29 cellular contexts compared by ENCODE assay signal in the genomic region with DNA sequence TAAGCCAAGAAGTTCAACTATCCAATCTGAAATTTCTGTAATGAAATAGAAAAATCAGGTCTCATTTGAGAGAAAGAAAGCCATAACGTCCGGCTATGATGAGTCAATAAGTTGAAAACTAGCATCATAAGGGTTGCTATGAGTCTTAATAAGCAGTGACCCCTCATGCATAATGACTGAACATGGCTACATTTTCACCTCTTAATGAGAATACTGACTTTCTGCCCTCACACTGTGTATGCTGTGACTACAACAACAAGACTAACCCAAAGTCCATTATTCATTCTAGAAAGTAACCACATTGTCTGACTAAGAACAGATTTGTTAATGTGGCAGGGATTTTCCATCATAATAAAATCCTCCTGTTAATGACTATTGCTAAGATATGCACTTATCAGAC.
"Had no signal": no experiment of that assay in that cellular context is flagged by ENCODE, and none has a peak within 500 bp of the region (broad histone marks: within the 10 kb centered on the region; RNA-seq: fewer than 3 reads in every experiment).

No MANE protein-coding gene starts in this region.

- H3K4me3 Mint-ChIP-seq: activated CD4-positive, alpha-beta T cell treated with anti-CD3 and anti-CD28 coated beads for 36 hours; activated naive CD4-positive, alpha-beta T cell treated with anti-CD3 and anti-CD28 coated beads, Interleukin-2, amount 10 ng/mL, durations not matched to agents 7 days and 5 days; activated naive CD8-positive, alpha-beta T cell treated with anti-CD3 and anti-CD28 coated beads, Interleukin-2, amount 10 ng/mL, durations not matched to agents 7 days and 5 days; central memory CD8-positive, alpha-beta T cell; dendritic cell treated with granulocyte-macrophage colony-stimulating factor and Interleukin-4, amounts not matched to agents 40 ng/mL and 50 ng/mL, for 4 days; endodermal cell; memory B cell; naive thymus-derived CD8-positive, alpha-beta T cell; neural crest cell; stimulated activated effector memory CD8-positive, alpha-beta T cell treated with anti-CD3 and anti-CD28 coated beads, Interleukin-12 subunit alpha, Interleukin-12 subunit beta, amount 100 ng/mL, for 72 hours; stimulated activated naive CD8-positive, alpha-beta T cell treated with anti-CD3 and anti-CD28 coated beads, Interleukin-15, Interleukin-2, amounts not matched to agents 100 ng/mL and 50 ng/mL, for 24 hours; T-helper 2 cell treated with Interferon-gamma antibody and Interleukin-4, amounts not matched to agents 5 μg/mL and 100 μg/mL, for 36 hours had no signal

- H3K4me1 Mint-ChIP-seq: activated CD4-positive, alpha-beta T cell treated with anti-CD3 and anti-CD28 coated beads for 36 hours; activated naive CD4-positive, alpha-beta T cell treated with anti-CD3 and anti-CD28 coated beads, Interleukin-2, amount 10 ng/mL, durations not matched to agents 7 days and 5 days; activated naive CD8-positive, alpha-beta T cell treated with anti-CD3 and anti-CD28 coated beads, Interleukin-2, amount 10 ng/mL, durations not matched to agents 7 days and 5 days; central memory CD8-positive, alpha-beta T cell; endodermal cell; memory B cell; naive thymus-derived CD8-positive, alpha-beta T cell; stimulated activated effector memory CD8-positive, alpha-beta T cell treated with anti-CD3 and anti-CD28 coated beads, Interleukin-12 subunit alpha, Interleukin-12 subunit beta, amount 100 ng/mL, for 72 hours had no signal

- DNase-seq: activated CD4-positive, alpha-beta T cell treated with anti-CD3 and anti-CD28 coated beads for 36 hours; activated CD4-positive, CD25-positive, alpha-beta regulatory T cell; activated gamma-delta T cell; activated naive CD4-positive, alpha-beta T cell treated with anti-CD3 and anti-CD28 coated beads, Interleukin-2, amount 10 ng/mL, durations not matched to agents 7 days and 5 days; activated naive CD8-positive, alpha-beta T cell treated with anti-CD3 and anti-CD28 coated beads, Interleukin-2, amount 10 ng/mL, durations not matched to agents 7 days and 5 days; endodermal cell; foreskin keratinocyte; heart right ventricle; left colon; naive thymus-derived CD8-positive, alpha-beta T cell; nucleus accumbens; pancreas; sigmoid colon; small intestine; stimulated activated CD4-positive, alpha-beta T cell treated with anti-CD3 and anti-CD28 coated beads, Interleukin-4, amount 100 ng/mL, for 24 hours; T-helper 1 cell; trophoblast cell; uterus had no signal

- ATAC-seq: activated CD4-positive, alpha-beta T cell treated with anti-CD3 and anti-CD28 coated beads for 36 hours; foreskin keratinocyte; heart right ventricle; left colon; naive thymus-derived CD8-positive, alpha-beta T cell; pancreas; stimulated activated effector memory CD8-positive, alpha-beta T cell treated with anti-CD3 and anti-CD28 coated beads, Interleukin-12 subunit alpha, Interleukin-12 subunit beta, amount 100 ng/mL, for 72 hours had no signal

- H3K27me3 Mint-ChIP-seq: activated CD4-positive, alpha-beta T cell treated with anti-CD3 and anti-CD28 coated beads for 36 hours; activated naive CD4-positive, alpha-beta T cell treated with anti-CD3 and anti-CD28 coated beads, Interleukin-2, amount 10 ng/mL, durations not matched to agents 7 days and 5 days; activated naive CD8-positive, alpha-beta T cell treated with anti-CD3 and anti-CD28 coated beads, Interleukin-2, amount 10 ng/mL, durations not matched to agents 7 days and 5 days; central memory CD8-positive, alpha-beta T cell; dendritic cell treated with granulocyte-macrophage colony-stimulating factor and Interleukin-4, amounts not matched to agents 40 ng/mL and 50 ng/mL, for 4 days; memory B cell; naive thymus-derived CD8-positive, alpha-beta T cell; stimulated activated naive CD8-positive, alpha-beta T cell treated with anti-CD3 and anti-CD28 coated beads, Interleukin-15, Interleukin-2, amounts not matched to agents 100 ng/mL and 50 ng/mL, for 24 hours had no signal

- H3K27ac Mint-ChIP-seq: activated CD4-positive, alpha-beta T cell treated with anti-CD3 and anti-CD28 coated beads for 36 hours; activated naive CD4-positive, alpha-beta T cell treated with anti-CD3 and anti-CD28 coated beads, Interleukin-2, amount 10 ng/mL, durations not matched to agents 7 days and 5 days; activated naive CD8-positive, alpha-beta T cell treated with anti-CD3 and anti-CD28 coated beads, Interleukin-2, amount 10 ng/mL, durations not matched to agents 7 days and 5 days; dendritic cell treated with granulocyte-macrophage colony-stimulating factor and Interleukin-4, amounts not matched to agents 40 ng/mL and 50 ng/mL, for 4 days; endodermal cell; memory B cell; naive thymus-derived CD8-positive, alpha-beta T cell; stimulated activated effector memory CD8-positive, alpha-beta T cell treated with anti-CD3 and anti-CD28 coated beads, Interleukin-12 subunit alpha, Interleukin-12 subunit beta, amount 100 ng/mL, for 72 hours; stimulated activated naive CD8-positive, alpha-beta T cell treated with anti-CD3 and anti-CD28 coated beads, Interleukin-15, Interleukin-2, amounts not matched to agents 100 ng/mL and 50 ng/mL, for 24 hours; T-helper 2 cell treated with Interferon-gamma antibody and Interleukin-4, amounts not matched to agents 5 μg/mL and 100 μg/mL, for 36 hours had no signal

- H3K4me3 ChIP-seq: ascending aorta, esophagus muscularis mucosa, heart right ventricle, pancreas, prostate gland, sigmoid colon, thoracic aorta, uterus had no signal

- H3K9me3 Mint-ChIP-seq: activated naive CD8-positive, alpha-beta T cell treated with anti-CD3 and anti-CD28 coated beads, Interleukin-2, amount 10 ng/mL, durations not matched to agents 7 days and 5 days; memory B cell; neural crest cell had no signal

- H3K36me3 Mint-ChIP-seq: activated naive CD4-positive, alpha-beta T cell treated with anti-CD3 and anti-CD28 coated beads, Interleukin-2, amount 10 ng/mL, durations not matched to agents 7 days and 5 days; activated naive CD8-positive, alpha-beta T cell treated with anti-CD3 and anti-CD28 coated beads, Interleukin-2, amount 10 ng/mL, durations not matched to agents 7 days and 5 days; memory B cell; naive thymus-derived CD8-positive, alpha-beta T cell; stimulated activated effector memory CD8-positive, alpha-beta T cell treated with anti-CD3 and anti-CD28 coated beads, Interleukin-12 subunit alpha, Interleukin-12 subunit beta, amount 100 ng/mL, for 72 hours had no signal
